1 cellular context compared by ENCODE assay signal in genomic region chr10:84291389-84291788, GRCh38.
TF ChIP-seq lines count a peak whose summit lies in the region.

No MANE protein-coding gene starts in this region.

TF ChIP-seq in SK-N-SH treated with all-trans-retinoic acid at 6 μM for 48 hours, 23 proteins besides CTCF, POLR2A, EP300 and RAD21 (continued from another document):
- TF ChIP-seq, protein P1, sequence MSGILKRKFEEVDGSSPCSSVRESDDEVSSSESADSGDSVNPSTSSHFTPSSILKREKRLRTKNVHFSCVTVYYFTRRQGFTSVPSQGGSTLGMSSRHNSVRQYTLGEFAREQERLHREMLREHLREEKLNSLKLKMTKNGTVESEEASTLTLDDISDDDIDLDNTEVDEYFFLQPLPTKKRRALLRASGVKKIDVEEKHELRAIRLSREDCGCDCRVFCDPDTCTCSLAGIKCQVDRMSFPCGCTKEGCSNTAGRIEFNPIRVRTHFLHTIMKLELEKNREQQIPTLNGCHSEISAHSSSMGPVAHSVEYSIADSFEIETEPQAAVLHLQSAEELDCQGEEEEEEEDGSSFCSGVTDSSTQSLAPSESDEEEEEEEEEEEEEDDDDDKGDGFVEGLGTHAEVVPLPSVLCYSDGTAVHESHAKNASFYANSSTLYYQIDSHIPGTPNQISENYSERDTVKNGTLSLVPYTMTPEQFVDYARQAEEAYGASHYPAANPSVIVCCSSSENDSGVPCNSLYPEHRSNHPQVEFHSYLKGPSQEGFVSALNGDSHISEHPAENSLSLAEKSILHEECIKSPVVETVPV (CRISPR knock-in tag; IDR thresholded peaks at IDR 0.05) = no peak
- no peak for TF ChIP-seq TOX (CRISPR knock-in tag; IDR thresholded peaks at IDR 0.05; ENCODE audit: borderline replicate concordance)
- peak; percentile 98 for TF ChIP-seq SNAI2 (CRISPR knock-in tag; IDR thresholded peaks at IDR 0.05)
- TF ChIP-seq CREB5 (CRISPR knock-in tag; IDR thresholded peaks at IDR 0.05; ENCODE audit: low read depth) = no peak
- no peak for TF ChIP-seq ZC3H10 (CRISPR knock-in tag; IDR thresholded peaks at IDR 0.05)
- no peak for TF ChIP-seq ZNF70 (CRISPR knock-in tag; IDR thresholded peaks at IDR 0.05)
- TF ChIP-seq GLIS3 (CRISPR knock-in tag; IDR thresholded peaks at IDR 0.05) = no peak
- no peak for TF ChIP-seq BACH2 (CRISPR knock-in tag; IDR thresholded peaks at IDR 0.05; ENCODE audit: borderline replicate concordance)
